ENCODE assay signal across 1 cellular context in the genomic region with DNA sequence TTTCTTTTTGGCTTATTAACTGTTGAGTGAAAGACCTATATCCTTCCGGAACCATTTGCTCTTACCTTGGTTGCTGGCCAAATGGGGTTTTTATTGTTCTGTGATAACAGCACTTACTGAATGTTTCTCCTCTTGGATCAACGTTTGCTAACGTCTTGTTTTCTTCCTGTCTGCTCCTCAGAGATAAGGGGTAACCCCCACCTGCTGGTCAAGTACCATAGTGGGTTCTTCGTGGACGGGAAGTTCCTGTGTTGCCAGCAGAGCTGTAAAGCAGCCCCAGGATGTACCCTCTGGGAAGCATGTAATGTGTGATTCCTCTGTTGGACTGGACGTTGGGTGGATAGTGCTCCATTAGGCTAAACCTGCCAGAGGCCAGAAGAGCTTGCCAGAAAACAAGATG.
TF ChIP-seq lines count a peak whose summit lies in the region.

No MANE protein-coding gene starts in this region.

TF ChIP-seq in K562, 482 proteins besides CTCF, POLR2A, EP300 and RAD21 (continued from another document):
- TF ChIP-seq, protein P1, sequence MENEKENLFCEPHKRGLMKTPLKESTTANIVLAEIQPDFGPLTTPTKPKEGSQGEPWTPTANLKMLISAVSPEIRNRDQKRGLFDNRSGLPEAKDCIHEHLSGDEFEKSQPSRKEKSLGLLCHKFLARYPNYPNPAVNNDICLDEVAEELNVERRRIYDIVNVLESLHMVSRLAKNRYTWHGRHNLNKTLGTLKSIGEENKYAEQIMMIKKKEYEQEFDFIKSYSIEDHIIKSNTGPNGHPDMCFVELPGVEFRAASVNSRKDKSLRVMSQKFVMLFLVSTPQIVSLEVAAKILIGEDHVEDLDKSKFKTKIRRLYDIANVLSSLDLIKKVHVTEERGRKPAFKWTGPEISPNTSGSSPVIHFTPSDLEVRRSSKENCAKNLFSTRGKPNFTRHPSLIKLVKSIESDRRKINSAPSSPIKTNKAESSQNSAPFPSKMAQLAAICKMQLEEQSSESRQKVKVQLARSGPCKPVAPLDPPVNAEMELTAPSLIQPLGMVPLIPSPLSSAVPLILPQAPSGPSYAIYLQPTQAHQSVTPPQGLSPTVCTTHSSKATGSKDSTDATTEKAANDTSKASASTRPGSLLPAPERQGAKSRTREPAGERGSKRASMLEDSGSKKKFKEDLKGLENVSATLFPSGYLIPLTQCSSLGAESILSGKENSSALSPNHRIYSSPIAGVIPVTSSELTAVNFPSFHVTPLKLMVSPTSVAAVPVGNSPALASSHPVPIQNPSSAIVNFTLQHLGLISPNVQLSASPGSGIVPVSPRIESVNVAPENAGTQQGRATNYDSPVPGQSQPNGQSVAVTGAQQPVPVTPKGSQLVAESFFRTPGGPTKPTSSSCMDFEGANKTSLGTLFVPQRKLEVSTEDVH (IDR thresholded peaks at IDR 0.05; ENCODE audit: low read depth, partially characterized antibody) = no peak
- TF ChIP-seq ESRRA (IDR thresholded peaks at IDR 0.05; ENCODE audit: borderline replicate concordance, low read depth) = no peak
- TF ChIP-seq ZNF12 (CRISPR knock-in tag; IDR thresholded peaks at IDR 0.05) = no peak
- no peak for TF ChIP-seq NFRKB (IDR thresholded peaks at IDR 0.05; ENCODE audit: low read depth)
- no peak for TF ChIP-seq ZFP30 (CRISPR knock-in tag; IDR thresholded peaks at IDR 0.05; ENCODE audit: borderline replicate concordance)
- TF ChIP-seq ZNF699 (CRISPR knock-in tag; IDR thresholded peaks at IDR 0.05; ENCODE audit: insufficient replicate concordance) = no peak
- TF ChIP-seq SRSF1 (IDR thresholded peaks at IDR 0.05; ENCODE audit: low read depth, low read length) = no peak
- TF ChIP-seq FUS (optimal IDR thresholded peaks at IDR 0.05; ENCODE audit: low read depth, low read length) = no peak
- TF ChIP-seq NR2F6 (CRISPR knock-in tag; IDR thresholded peaks at IDR 0.05) = no peak
- no peak for TF ChIP-seq ZNF77 (CRISPR knock-in tag; IDR thresholded peaks at IDR 0.05)
- TF ChIP-seq FOXJ2 (tag; IDR thresholded peaks at IDR 0.05) = no peak
- TF ChIP-seq ZNF354B (CRISPR knock-in tag; IDR thresholded peaks at IDR 0.05) = no peak
- TF ChIP-seq PPARD (CRISPR knock-in tag; IDR thresholded peaks at IDR 0.05) = no peak
- TF ChIP-seq ELF4 (CRISPR knock-in tag; IDR thresholded peaks at IDR 0.05) = no peak
- 0 out of 2 replicates have a peak, but pooled peaks have one; percentile 37 for TF ChIP-seq MBD2 (IDR thresholded peaks at IDR 0.05; ENCODE audit: borderline replicate concordance, low read depth)
- no peak for TF ChIP-seq TEAD1 (CRISPR knock-in tag; IDR thresholded peaks at IDR 0.05)
- TF ChIP-seq NCOR1 (IDR thresholded peaks at IDR 0.05) = peak; percentile 92
- TF ChIP-seq ELF1 (tag; IDR thresholded peaks at IDR 0.05) = peak; percentile 20; the same call in 1 of the 2 replicates
- TF ChIP-seq, protein P2, sequence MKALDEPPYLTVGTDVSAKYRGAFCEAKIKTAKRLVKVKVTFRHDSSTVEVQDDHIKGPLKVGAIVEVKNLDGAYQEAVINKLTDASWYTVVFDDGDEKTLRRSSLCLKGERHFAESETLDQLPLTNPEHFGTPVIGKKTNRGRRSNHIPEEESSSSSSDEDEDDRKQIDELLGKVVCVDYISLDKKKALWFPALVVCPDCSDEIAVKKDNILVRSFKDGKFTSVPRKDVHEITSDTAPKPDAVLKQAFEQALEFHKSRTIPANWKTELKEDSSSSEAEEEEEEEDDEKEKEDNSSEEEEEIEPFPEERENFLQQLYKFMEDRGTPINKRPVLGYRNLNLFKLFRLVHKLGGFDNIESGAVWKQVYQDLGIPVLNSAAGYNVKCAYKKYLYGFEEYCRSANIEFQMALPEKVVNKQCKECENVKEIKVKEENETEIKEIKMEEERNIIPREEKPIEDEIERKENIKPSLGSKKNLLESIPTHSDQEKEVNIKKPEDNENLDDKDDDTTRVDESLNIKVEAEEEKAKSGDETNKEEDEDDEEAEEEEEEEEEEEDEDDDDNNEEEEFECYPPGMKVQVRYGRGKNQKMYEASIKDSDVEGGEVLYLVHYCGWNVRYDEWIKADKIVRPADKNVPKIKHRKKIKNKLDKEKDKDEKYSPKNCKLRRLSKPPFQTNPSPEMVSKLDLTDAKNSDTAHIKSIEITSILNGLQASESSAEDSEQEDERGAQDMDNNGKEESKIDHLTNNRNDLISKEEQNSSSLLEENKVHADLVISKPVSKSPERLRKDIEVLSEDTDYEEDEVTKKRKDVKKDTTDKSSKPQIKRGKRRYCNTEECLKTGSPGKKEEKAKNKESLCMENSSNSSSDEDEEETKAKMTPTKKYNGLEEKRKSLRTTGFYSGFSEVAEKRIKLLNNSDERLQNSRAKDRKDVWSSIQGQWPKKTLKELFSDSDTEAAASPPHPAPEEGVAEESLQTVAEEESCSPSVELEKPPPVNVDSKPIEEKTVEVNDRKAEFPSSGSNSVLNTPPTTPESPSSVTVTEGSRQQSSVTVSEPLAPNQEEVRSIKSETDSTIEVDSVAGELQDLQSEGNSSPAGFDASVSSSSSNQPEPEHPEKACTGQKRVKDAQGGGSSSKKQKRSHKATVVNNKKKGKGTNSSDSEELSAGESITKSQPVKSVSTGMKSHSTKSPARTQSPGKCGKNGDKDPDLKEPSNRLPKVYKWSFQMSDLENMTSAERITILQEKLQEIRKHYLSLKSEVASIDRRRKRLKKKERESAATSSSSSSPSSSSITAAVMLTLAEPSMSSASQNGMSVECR (CRISPR knock-in tag; IDR thresholded peaks at IDR 0.05) = no peak
- peak; percentile 92 for TF ChIP-seq TEAD4 (IDR thresholded peaks at IDR 0.05; ENCODE audit: low read length)
- TF ChIP-seq TEAD4 (CRISPR knock-in tag; IDR thresholded peaks at IDR 0.05; ENCODE audit: borderline replicate concordance) = no peak
- no peak for TF ChIP-seq ZNF282 (CRISPR knock-in tag; IDR thresholded peaks at IDR 0.05)
- TF ChIP-seq ZBTB1 (CRISPR knock-in tag; IDR thresholded peaks at IDR 0.05; ENCODE audit: borderline replicate concordance, low read depth) = no peak
- TF ChIP-seq, protein P3, sequence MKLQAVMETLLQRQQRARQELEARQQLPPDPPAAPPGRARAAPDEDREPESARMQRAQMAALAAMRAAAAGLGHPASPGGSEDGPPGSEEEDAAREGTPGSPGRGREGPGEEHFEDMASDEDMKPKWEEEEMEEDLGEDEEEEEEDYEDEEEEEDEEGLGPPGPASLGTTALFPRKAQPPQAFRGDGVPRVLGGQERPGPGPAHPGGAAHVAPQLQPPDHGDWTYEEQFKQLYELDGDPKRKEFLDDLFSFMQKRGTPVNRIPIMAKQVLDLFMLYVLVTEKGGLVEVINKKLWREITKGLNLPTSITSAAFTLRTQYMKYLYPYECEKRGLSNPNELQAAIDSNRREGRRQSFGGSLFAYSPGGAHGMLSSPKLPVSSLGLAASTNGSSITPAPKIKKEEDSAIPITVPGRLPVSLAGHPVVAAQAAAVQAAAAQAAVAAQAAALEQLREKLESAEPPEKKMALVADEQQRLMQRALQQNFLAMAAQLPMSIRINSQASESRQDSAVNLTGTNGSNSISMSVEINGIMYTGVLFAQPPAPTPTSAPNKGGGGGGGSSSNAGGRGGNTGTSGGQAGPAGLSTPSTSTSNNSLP (IDR thresholded peaks at IDR 0.05; ENCODE audit: borderline replicate concordance, low read depth, low read length) = 0 out of 2 replicates have a peak, but pooled peaks have one; percentile 70
- TF ChIP-seq HNRNPL (IDR thresholded peaks at IDR 0.05; ENCODE audit: low read depth, low read length) = no peak
- no peak for TF ChIP-seq HNRNPK (IDR thresholded peaks at IDR 0.05; ENCODE audit: low read depth, low read length, poor library complexity, severe bottlenecking)
- TF ChIP-seq KDM1A (IDR thresholded peaks at IDR 0.05) = peak in 1 of 2 experiments; percentile 69
- no peak for TF ChIP-seq ERF (CRISPR knock-in tag; IDR thresholded peaks at IDR 0.05)
- no peak for TF ChIP-seq NFYB (IDR thresholded peaks at IDR 0.05; ENCODE audit: extremely low read depth, insufficient read length)
- TF ChIP-seq, protein P4, sequence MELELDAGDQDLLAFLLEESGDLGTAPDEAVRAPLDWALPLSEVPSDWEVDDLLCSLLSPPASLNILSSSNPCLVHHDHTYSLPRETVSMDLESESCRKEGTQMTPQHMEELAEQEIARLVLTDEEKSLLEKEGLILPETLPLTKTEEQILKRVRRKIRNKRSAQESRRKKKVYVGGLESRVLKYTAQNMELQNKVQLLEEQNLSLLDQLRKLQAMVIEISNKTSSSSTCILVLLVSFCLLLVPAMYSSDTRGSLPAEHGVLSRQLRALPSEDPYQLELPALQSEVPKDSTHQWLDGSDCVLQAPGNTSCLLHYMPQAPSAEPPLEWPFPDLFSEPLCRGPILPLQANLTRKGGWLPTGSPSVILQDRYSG (tag; conservative IDR thresholded peaks at IDR 0.05; ENCODE audit: low read depth) = no peak
- TF ChIP-seq SUPT5H (IDR thresholded peaks at IDR 0.05) = no peak
- TF ChIP-seq ADNP (tag; IDR thresholded peaks at IDR 0.05) = no peak
